ENCODE assay signal across 8 cellular contexts in the genomic region with DNA sequence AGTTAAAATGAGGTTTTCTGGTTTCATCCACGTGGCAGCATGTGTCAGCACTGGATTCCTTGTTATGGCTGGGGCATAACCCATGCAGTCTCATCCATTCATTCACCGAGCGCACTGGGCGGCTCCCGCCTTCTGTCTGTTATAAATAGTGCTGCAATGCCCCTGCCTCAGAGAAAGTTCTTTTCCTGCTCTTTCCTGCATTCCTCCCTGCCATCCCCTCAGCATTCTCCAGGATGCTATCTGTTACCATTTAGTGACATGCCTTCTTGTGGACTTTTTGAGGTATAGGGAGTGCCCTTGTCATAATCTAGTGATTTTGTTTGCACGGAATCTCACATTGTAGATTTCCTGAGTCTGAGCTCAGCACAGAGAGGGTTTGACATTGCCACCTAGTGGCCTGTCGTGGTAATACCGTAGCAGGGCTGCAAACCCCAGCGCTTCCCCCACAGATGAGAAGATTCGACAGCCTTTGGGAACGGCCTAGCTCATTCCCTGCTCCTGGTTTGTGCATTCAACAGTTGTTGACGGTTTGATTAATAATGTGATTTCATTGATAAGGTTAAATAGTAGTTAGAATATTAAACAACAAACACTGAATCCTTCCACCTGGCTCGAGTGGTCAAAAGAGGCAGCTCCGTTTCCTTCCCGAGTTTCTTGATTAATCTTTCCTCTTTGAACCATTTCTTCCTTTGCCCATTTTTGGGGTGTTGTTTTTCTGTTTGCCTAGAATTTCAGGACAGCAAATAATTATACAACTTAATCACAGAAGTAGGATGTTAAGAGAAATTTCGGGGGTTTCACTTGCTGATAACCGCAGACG. TPM values are rescaled to one million over a fixed set of nuclear protein-coding genes. Genes with fewer than 3 reads are reported as not detected.
DNase-seq lines count a peak whose midpoint lies in the region; TF ChIP-seq lines count a peak whose summit lies in the region.

No MANE protein-coding gene starts in this region.

- no peaks in the 10 kb centered on the region for H3K9me3 ChIP-seq in Karpas-422 (ENCODE audit: low read length)
- H3K9me3 ChIP-seq in suprapubic skin, result no peaks in the 10 kb centered on the region

- no peaks in the 10 kb centered on the region for H3K79me2 ChIP-seq in Karpas-422 (ENCODE audit: low read length)

- no peaks in the 10 kb centered on the region for H3K9me2 ChIP-seq in Karpas-422 (replicated peaks; ENCODE audit: insufficient read depth, low read length)

- peak overlapping the region; percentile 28 for H3K4me2 ChIP-seq in Karpas-422 (ENCODE audit: low read depth, low read length, poor library complexity, severe bottlenecking)

- TF ChIP-seq EP300 in suprapubic skin (IDR thresholded peaks at IDR 0.05), result no peak

- H3K27ac ChIP-seq in Karpas-422 (ENCODE audit: low read length), result no peak overlapping the region
- no peak overlapping the region for H3K27ac ChIP-seq in suprapubic skin

- DNase-seq in NCI-H187 (lab: John Stamatoyannopoulos, UW) (peak; percentile 54 to 77), NCI-H187 treated with DMSO at 0.1 percent for 48 hours (lab: John Stamatoyannopoulos, UW) (no peak), Karpas-422 (peak; percentile 88), RKO (ENCODE audit: low spot score) (peak; percentile 78), activated T-helper 1 cell treated with Interleukin-2 at 50 U/mL for 16 hours (ENCODE audit: low read depth) (peak; percentile 51), fibroblast of the aortic adventitia (ENCODE audit: low read depth) (peak; percentile 87), occipital lobe (lab: John Stamatoyannopoulos, UW) (peak; percentile 65), suprapubic skin (ENCODE audit: low spot score in 2 of 2) (no peak)

- TF ChIP-seq POLR2A in suprapubic skin (IDR thresholded peaks at IDR 0.05), result no peak

- H2AFZ ChIP-seq in Karpas-422 (ENCODE audit: low read length), result no peak overlapping the region

- no peaks in the 10 kb centered on the region; the same call in 1 of the 2 replicates for H3K27me3 ChIP-seq in Karpas-422 (ENCODE audit: low read length)
- peaks cover 25% of the 10 kb centered on the region for H3K27me3 ChIP-seq in suprapubic skin

- no peak overlapping the region for H3K4me3 ChIP-seq in Karpas-422 (ENCODE audit: low read length)
- H3K4me3 ChIP-seq in fibroblast of the aortic adventitia (ENCODE audit: low read depth, low read length), result peak overlapping the region; percentile 52
- no peak overlapping the region for H3K4me3 ChIP-seq in suprapubic skin

- WGBS in suprapubic skin, result 32% methylated on average over 18 of the region's 18 CpGs

- TF ChIP-seq CTCF in fibroblast of the aortic adventitia (IDR thresholded peaks at IDR 0.05; ENCODE audit: insufficient read depth, low read length), result peak; percentile 93
- TF ChIP-seq CTCF in suprapubic skin (IDR thresholded peaks at IDR 0.05), result peak; percentile 78 to 91

- no peaks in the 10 kb centered on the region for H3K36me3 ChIP-seq in Karpas-422 (ENCODE audit: insufficient read depth, low read length)
- no peaks in the 10 kb centered on the region for H3K36me3 ChIP-seq in suprapubic skin

- H3K4me1 ChIP-seq in Karpas-422 (ENCODE audit: low read length) (peaks cover 80% of the 10 kb centered on the region), suprapubic skin (peaks cover 47% of the 10 kb centered on the region)

- no peak overlapping the region for H3K9ac ChIP-seq in Karpas-422 (ENCODE audit: low read length)

- H4K20me1 ChIP-seq in Karpas-422 (ENCODE audit: insufficient read depth, low read depth, low read length), result no peaks in the 10 kb centered on the region; the same call in 1 of the 2 replicates

RNA-seq across cellular contexts. Expression of a gene that starts 46.3 kb away (rescaled TPM):
- total RNA-seq in Karpas-422 (2014; rRNA removed; shearing (Covaris generic); ENCODE audit: low replicate concordance), result 2.3 and 2.5 TPM in 2 replicates
- total RNA-seq in fibroblast of the aortic adventitia (ENCODE audit: low replicate concordance) (not detected in 2 replicates), occipital lobe (not detected), suprapubic skin (under 1 TPM in 2 of 4 donors, not detected in 2; 0.15 to 0.21 TPM)

Comparison
In these comparisons a context has a peak if more than half of its experiments do, and no peak if none do; other contexts are left out.
1. DNase-seq: peak in NCI-H187 (2 of 2), Karpas-422 (single experiment), RKO (single experiment), activated T-helper 1 cell treated with Interleukin-2 at 50 U/mL for 16 hours (single experiment), fibroblast of the aortic adventitia (single experiment) and occipital lobe (single experiment); none in NCI-H187 treated with DMSO at 0.1 percent for 48 hours (single experiment) and suprapubic skin (0 of 2).